In genomic region chr1:227562923-227563318, GRCh38 we compare ENCODE assay signal across 8 cellular contexts. TPM values are rescaled to one million over a fixed set of nuclear protein-coding genes. Genes with fewer than 3 reads are reported as not detected.
DNase-seq lines count a peak whose midpoint lies in the region; ATAC-seq and TF ChIP-seq lines count a peak whose summit lies in the region.

No MANE protein-coding gene starts in this region.

- DNase-seq in CD8-positive, alpha-beta T cell, result no peak
- DNase-seq in breast epithelium (ENCODE audit: low spot score in 2 of 2) (peak in 1 of 2 donors; percentile 42), midbrain (lab: John Stamatoyannopoulos, UW) (no peak)

- H3F3A ChIP-seq in neural cell (ENCODE audit: insufficient read depth, low read length, poor library complexity, severe bottlenecking), result no peaks in the 10 kb centered on the region

- H2AFZ ChIP-seq in neural cell (ENCODE audit: low read depth, low read length), result peak overlapping the region; percentile 79

- POLR2A ChIA-PET in CD8-positive, alpha-beta T cell (lab: Charles Lee), result interaction anchor here (1.0 kb wide), 1 partner anchor 20 kb away, joined by 5 read pairs; no protein-coding TSS in a partner anchor

- H3K27me3 ChIP-seq in CD8-positive, alpha-beta T cell (ENCODE audit: insufficient read depth, low read length), result peaks cover 4% of the 10 kb centered on the region
- H3K27me3 ChIP-seq in breast epithelium (peaks cover 0 to 23% of the 10 kb centered on the region in 2 donors), neural cell (ENCODE audit: insufficient read depth, low read depth, low read length) (no peaks in the 10 kb centered on the region)

- TF ChIP-seq EP300 in neural cell (conservative IDR thresholded peaks at IDR 0.05; ENCODE audit: poor library complexity, severe bottlenecking), result no peak

- H3K4me3 Mint-ChIP-seq in CD8-positive, alpha-beta T cell, result peak overlapping the region; percentile 90
- H3K4me3 Mint-ChIP-seq in IgD-negative memory B cell, result peak overlapping the region in 3 of 4 donors; percentile 84 to 99 (median 94)

- peak overlapping the region; percentile 76 for H3K27ac ChIP-seq in CD8-positive, alpha-beta T cell (ENCODE audit: low read depth, low read length)
- peak overlapping the region; percentile 87 to 88 for H3K27ac ChIP-seq in breast epithelium
- H3K27ac ChIP-seq in neural cell (ENCODE audit: low read length), result peak overlapping the region; percentile 96

- H3K27ac Mint-ChIP-seq in CD8-positive, alpha-beta T cell, result peak overlapping the region; percentile 93
- peak overlapping the region; percentile 96 to 98 (median 97) for H3K27ac Mint-ChIP-seq in IgD-negative memory B cell

- no peaks in the 10 kb centered on the region for H4K20me1 ChIP-seq in neural cell (ENCODE audit: insufficient read depth)

- CTCF ChIA-PET in CD8-positive, alpha-beta T cell (lab: Charles Lee), result interaction anchor here (1.5 to 1.8 kb wide), 3 partner anchors 17 to 22 kb away, joined by 3 to 6 read pairs (median 3); no protein-coding TSS in a partner anchor

- H3K4me2 ChIP-seq in neural cell (ENCODE audit: low read length), result no peak overlapping the region

- peaks cover 11% of the 10 kb centered on the region for H3K36me3 Mint-ChIP-seq in CD8-positive, alpha-beta T cell
- peaks cover 8% of the 10 kb centered on the region for H3K36me3 Mint-ChIP-seq in IgD-negative memory B cell

- peaks cover 40% of the 10 kb centered on the region for H3K79me2 ChIP-seq in neural cell (replicated peaks; ENCODE audit: insufficient read depth, low read length)

- TF ChIP-seq RAD21 in neural cell (conservative IDR thresholded peaks at IDR 0.05), result no peak

- peaks cover 31% of the 10 kb centered on the region for H3K27me3 Mint-ChIP-seq in CD8-positive, alpha-beta T cell (ENCODE audit: low read depth)
- peaks cover 5% of the 10 kb centered on the region for H3K27me3 Mint-ChIP-seq in IgD-negative memory B cell

- H3K9me3 Mint-ChIP-seq in CD8-positive, alpha-beta T cell, result no peaks in the 10 kb centered on the region
- H3K9me3 Mint-ChIP-seq in IgD-negative memory B cell, result peaks cover 0 to 6% (median 2%) of the 10 kb centered on the region in 3 donors

- intact Hi-C loops in CD8-positive, alpha-beta T cell (cut with DNase I, micrococcal nuclease), result loop anchor here (1.0 to 10.0 kb wide), 8 partner anchors 20 to 628 kb away; partner anchors contain the start of genes JMJD4 (in 2 of the 2), SNAP47 (in 2 of the 2), ARF1 (in 1 of the 2) and C1orf35 (in 1 of the 2)
- intact Hi-C loops in breast epithelium (cut with DNase I; ENCODE audit: low total_unique reads), result loop anchor here (5.0 kb wide), 1 partner anchor 174 kb away; the partner anchor contains the start of genes JMJD4 and SNAP47

- no peak for ATAC-seq in CD8-positive, alpha-beta T cell
- ATAC-seq in GM21423 (IDR thresholded peaks at IDR 0.05; ENCODE audit: unreplicated experiment) (no peak), HG02981 (IDR thresholded peaks at IDR 0.05; ENCODE audit: unreplicated experiment) (no peak)
- no peak for ATAC-seq in activated CD4-positive, CD25-positive, alpha-beta regulatory T cell treated with anti-CD3 and anti-CD28 coated beads, Interleukin-2, amount 50 U/mL, for 24 hours

- peaks cover 7% of the 10 kb centered on the region for H3K4me1 ChIP-seq in CD8-positive, alpha-beta T cell (ENCODE audit: insufficient read depth, low read length)
- H3K4me1 ChIP-seq in breast epithelium, result no peaks in the 10 kb centered on the region

- no peaks in the 10 kb centered on the region for H3K9me2 ChIP-seq in neural cell (ENCODE audit: insufficient read depth, low read length)

- H3K4me1 Mint-ChIP-seq in CD8-positive, alpha-beta T cell (ENCODE audit: low read depth), result peaks cover 42% of the 10 kb centered on the region
- peaks cover 22 to 26% (median 24%) of the 10 kb centered on the region in 3 donors for H3K4me1 Mint-ChIP-seq in IgD-negative memory B cell

- TF ChIP-seq POLR2A in breast epithelium (IDR thresholded peaks at IDR 0.05), result no peak

- no peak for TF ChIP-seq CTCF in CD8-positive, alpha-beta T cell (IDR thresholded peaks at IDR 0.05)
- TF ChIP-seq CTCF in breast epithelium (IDR thresholded peaks at IDR 0.05) (no peak), neural cell (IDR thresholded peaks at IDR 0.05; ENCODE audit: poor library complexity, severe bottlenecking) (no peak)

- peak overlapping the region; percentile 87 for H3K4me3 ChIP-seq in CD8-positive, alpha-beta T cell (ENCODE audit: low read depth, low read length)
- H3K4me3 ChIP-seq in breast epithelium (peak overlapping the region in 2 of 3 donors; percentile 60 to 76), neural cell (ENCODE audit: low read length) (peak overlapping the region; percentile 76)

- no peaks in the 10 kb centered on the region for H3K36me3 ChIP-seq in CD8-positive, alpha-beta T cell (ENCODE audit: insufficient read depth, low read length)
- H3K36me3 ChIP-seq in breast epithelium (no peaks in the 10 kb centered on the region), neural cell (ENCODE audit: insufficient read depth, low read length) (no peaks in the 10 kb centered on the region)

- H3K9ac ChIP-seq in neural cell (ENCODE audit: low read length), result peak overlapping the region; percentile 87

- no peaks in the 10 kb centered on the region for H3K9me3 ChIP-seq in CD8-positive, alpha-beta T cell (ENCODE audit: low read length)
- H3K9me3 ChIP-seq in breast epithelium (no peaks in the 10 kb centered on the region), neural cell (ENCODE audit: low read length) (no peaks in the 10 kb centered on the region)

TF ChIP-seq in neural cell, 6 proteins besides CTCF, POLR2A, EP300 and RAD21:
- TF ChIP-seq REST (IDR thresholded peaks at IDR 0.05; ENCODE audit: borderline replicate concordance), result no peak
- no peak for TF ChIP-seq POLR2AphosphoS5 (IDR thresholded peaks at IDR 0.05)
- TF ChIP-seq EZH2 (IDR thresholded peaks at IDR 0.05; ENCODE audit: borderline replicate concordance, insufficient read depth, low read length, poor library complexity, severe bottlenecking), result no peak
- no peak for TF ChIP-seq MXI1 (conservative IDR thresholded peaks at IDR 0.05; ENCODE audit: poor library complexity, severe bottlenecking)
- no peak for TF ChIP-seq TAF1 (IDR thresholded peaks at IDR 0.05; ENCODE audit: low read depth)
- no peak for TF ChIP-seq SMC3 (conservative IDR thresholded peaks at IDR 0.05; ENCODE audit: poor library complexity)

RNA-seq across cellular contexts. Expression of gene ZNF678, which starts 0.4 kb away (rescaled TPM):
- total RNA-seq in CD8-positive, alpha-beta T cell, result 1 to 10 TPM; 2.9 to 3.2 TPM
- 9.3 TPM for polyA plus RNA-seq in IgD-negative memory B cell
- total RNA-seq in breast epithelium, result 10 to 100 TPM in 2 of 3 donors, 1 to 10 TPM in 1; 8.5 to 19.8 (median 12.8) TPM
- 16.7 and 25.9 TPM in 2 replicates for polyA plus RNA-seq in neural cell
- polyA minus RNA-seq in neural cell, result 100 and 124 TPM in 2 replicates
